Comparison of ENCODE assay signal across 8 cellular contexts in the genomic region with DNA sequence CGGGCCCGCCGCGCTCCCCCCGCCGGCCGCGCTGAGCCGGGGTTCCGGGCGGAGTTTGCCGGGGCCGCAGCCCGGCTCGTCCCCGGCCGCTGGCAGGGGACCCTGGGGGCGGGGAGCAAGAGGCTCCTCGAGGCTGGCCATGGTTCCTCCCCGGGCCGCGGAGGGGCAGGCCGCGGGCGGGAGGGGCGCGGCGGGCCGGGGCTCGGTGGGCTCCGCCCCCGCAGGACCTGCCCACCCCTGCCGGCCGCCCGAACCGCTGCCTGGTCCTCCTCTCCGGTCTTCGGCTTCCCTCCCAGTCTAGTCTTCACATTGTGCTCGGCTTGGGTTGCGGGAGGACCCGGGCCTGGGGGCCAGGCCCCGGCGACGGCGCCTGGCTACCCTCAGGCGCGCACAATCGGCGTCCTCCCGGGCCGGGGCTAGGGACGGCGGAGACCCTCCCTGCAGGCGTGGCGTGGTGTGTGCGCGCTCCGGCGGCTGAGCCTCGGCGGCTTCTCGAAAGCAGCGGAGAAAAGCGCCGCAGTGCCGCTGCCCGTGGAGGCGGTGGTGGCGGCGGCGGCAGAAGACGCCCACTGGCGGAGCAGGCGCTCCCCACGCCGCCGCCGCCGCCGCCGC. TPM values are rescaled to one million over a fixed set of nuclear protein-coding genes. Genes with fewer than 3 reads are reported as not detected.
DNase-seq lines count a peak whose midpoint lies in the region; ATAC-seq, FAIRE-seq and TF ChIP-seq lines count a peak whose summit lies in the region.

Gene PDE10A, minus strand, starts transcription at position 571 of the 612 bp plus-strand sequence. Its CDS starts 430 bp downstream, at position 141.

- H3K4me1 ChIP-seq in SJSA1 (replicated peaks): peaks cover 36% of the 10 kb centered on the region
- H3K4me1 ChIP-seq in pancreas: peaks cover 0 to 12% (median 11%) of the 10 kb centered on the region in 3 donors

- DNase-seq in GM12891 (ENCODE audit: insufficient read length, low spot score) (peak; percentile 44), SJSA1 (ENCODE audit: low read depth in 1 of 2, low spot score in 2 of 2) (peak in 1 of 2 experiments; percentile 49), glutamatergic neuron (peak; percentile 72), pancreas (peak in 1 of 6 donors; percentile 63), NCI-H2107 treated with DMSO at 0.1 percent for 48 hours (lab: John Stamatoyannopoulos, UW; ENCODE audit: unreplicated experiment) (no peak)
- no peak for DNase-seq in stimulated activated CD8-positive, alpha-beta memory T cell treated with anti-CD3 and anti-CD28 coated beads, Interleukin-4, amount 100 ng/mL, for 48 hours

- WGBS in pancreas, 2 donors: 1 to 2% methylated on average over 20 to 81 of the region's 81 CpGs

- H3K9me3 ChIP-seq in SJSA1 (replicated peaks) (no peaks in the 10 kb centered on the region), pancreas (no peaks in the 10 kb centered on the region)

- FAIRE-seq in GM12891 (lab: Jason Lieb, UNC) (no peak), pancreas (lab: Jason Lieb, UNC) (no peak)

- H3K4me3 ChIP-seq in SJSA1: peak within 1 kb of the TSS; percentile 51
- H3K4me3 ChIP-seq in pancreas: peak within 1 kb of the TSS; percentile 24 to 54 (median 40)

- H3K4me1 Mint-ChIP-seq in glutamatergic neuron (ENCODE audit: low read depth, unreplicated experiment): peaks cover 19% of the 10 kb centered on the region

- H3K27ac ChIP-seq in SJSA1 (no peak within 1 kb of the TSS), pancreas (peak within 1 kb of the TSS in 1 of 4 donors; percentile 15)

- intact Hi-C loops in pancreas (cut with DNase I): no loop called here

- peaks cover 18% of the 10 kb centered on the region for H3K27me3 Mint-ChIP-seq in glutamatergic neuron (ENCODE audit: unreplicated experiment)

- H3K9me3 Mint-ChIP-seq in glutamatergic neuron (ENCODE audit: unreplicated experiment): peaks cover 8% of the 10 kb centered on the region

- ATAC-seq in pancreas: peak in 3 of 4 donors; percentile 25 to 51 (median 42)
- no peak for ATAC-seq in GM21825 (IDR thresholded peaks at IDR 0.05; ENCODE audit: unreplicated experiment)
- ATAC-seq in HG02981 (IDR thresholded peaks at IDR 0.05; ENCODE audit: unreplicated experiment): no peak

- H3K27me3 ChIP-seq in SJSA1 (replicated peaks): peaks cover 87% of the 10 kb centered on the region
- peaks cover 3 to 56% (median 13%) of the 10 kb centered on the region in 4 donors for H3K27me3 ChIP-seq in pancreas

- no peaks in the 10 kb centered on the region for H3K36me3 Mint-ChIP-seq in glutamatergic neuron (ENCODE audit: unreplicated experiment)

- TF ChIP-seq CTCF in glutamatergic neuron (IDR thresholded peaks at IDR 0.05; ENCODE audit: partially characterized antibody, unreplicated experiment) (no peak), pancreas (IDR thresholded peaks at IDR 0.05) (no peak)

- no peaks in the 10 kb centered on the region for H3K36me3 ChIP-seq in SJSA1
- no peaks in the 10 kb centered on the region for H3K36me3 ChIP-seq in pancreas

- no peak within 1 kb of the TSS for H3K27ac Mint-ChIP-seq in glutamatergic neuron (ENCODE audit: unreplicated experiment)

- H3K4me3 Mint-ChIP-seq in glutamatergic neuron (ENCODE audit: unreplicated experiment): peak within 1 kb of the TSS; percentile 82

- TF ChIP-seq POLR2A in GM12891 (IDR thresholded peaks at IDR 0.05; ENCODE audit: low read depth, low read length): no peak

TF ChIP-seq in GM12891, 5 proteins besides CTCF, POLR2A, EP300 and RAD21:
- TF ChIP-seq SPI1 (IDR thresholded peaks at IDR 0.05; ENCODE audit: low read depth, low read length) (no peak), POU2F2 (IDR thresholded peaks at IDR 0.05; ENCODE audit: low read depth, low read length) (no peak), POLR2AphosphoS5 (IDR thresholded peaks at IDR 0.05; ENCODE audit: low read depth, low read length) (no peak), TAF1 (IDR thresholded peaks at IDR 0.05; ENCODE audit: low read depth, low read length) (no peak), PAX5 (IDR thresholded peaks at IDR 0.05; ENCODE audit: insufficient read depth, low read length, severe bottlenecking) (no peak)

RNA-seq across cellular contexts. Expression of gene PDE10A, which starts in this region (rescaled TPM):
- 0.04 TPM for polyA plus RNA-seq in GM12891 (2012; ENCODE audit: low read depth, missing spikeins)
- total RNA-seq in SJSA1 (2014; rRNA removed; shearing (Covaris generic)): 1.7 and 2.4 TPM in 2 replicates
- total RNA-seq in glutamatergic neuron (ENCODE audit: unreplicated experiment): 24.5 TPM
- 1 to 10 TPM in 5 of 6 donors, under 1 TPM in 1; 0.83 to 4.0 (median 2.5) TPM for total RNA-seq in pancreas
- 1 to 10 TPM; 2.6 to 5.7 TPM for polyA plus RNA-seq in pancreas

Comparison
In these comparisons a context has a peak if more than half of its experiments do, and no peak if none do; other contexts are left out.
1. DNase-seq: peak in GM12891 (single experiment) and glutamatergic neuron (single experiment); none in stimulated activated CD8-positive, alpha-beta memory T cell treated with anti-CD3 and anti-CD28 coated beads, Interleukin-4, amount 100 ng/mL, for 48 hours (single experiment) and NCI-H2107 treated with DMSO at 0.1 percent for 48 hours (single experiment).
2. ATAC-seq: peak in pancreas (3 of 4); none in GM21825 (single experiment) and HG02981 (single experiment).